ENCODE assay signal across 10 cellular contexts in genomic region chr11:70078095-70078795, GRCh38. TPM values are rescaled to one million over a fixed set of nuclear protein-coding genes. Genes with fewer than 3 reads are reported as not detected.
A peak's percentile ranks its signal among the peaks of the same experiment; 100 is the strongest.
DNase-seq lines count a peak whose midpoint lies in the region; ATAC-seq, FAIRE-seq and TF ChIP-seq lines count a peak whose summit lies in the region.
"Had no signal": no experiment of that assay in that cellular context is flagged by ENCODE, and none has a peak within 500 bp of the region (broad histone marks: within the 10 kb centered on the region; RNA-seq: fewer than 3 reads in every experiment).

TSS of gene ANO1 (plus strand) at chr11:70078317. CDS start at chr11:70078607, 290 bp downstream.

- no peak within 1 kb of the TSS for H2BK20ac ChIP-seq in H9 (ENCODE audit: low read depth, low read length, poor library complexity, severe bottlenecking)

- H3K23ac ChIP-seq in H9 (ENCODE audit: insufficient read length, low read depth, low read length): no peak within 1 kb of the TSS

- H3K14ac ChIP-seq in H9 (ENCODE audit: insufficient read depth, low read length): peak within 1 kb of the TSS; percentile 41; the same call in 1 of the 2 replicates

- no peak for TF ChIP-seq POLR2A in breast epithelium (IDR thresholded peaks at IDR 0.05)

- intact Hi-C loops in breast epithelium (cut with DNase I; ENCODE audit: low total_unique reads): no loop called here

- no peak within 1 kb of the TSS for H2BK15ac ChIP-seq in H9 (ENCODE audit: low read depth, low read length)

- H3K9me3 ChIP-seq in H9 (ENCODE audit: control insufficient read depth, low read depth, low read length) (no peaks in the 10 kb centered on the region), breast epithelium (no peaks in the 10 kb centered on the region), keratinocyte (ENCODE audit: control insufficient read depth, low read depth, low read length) (no peaks in the 10 kb centered on the region)

- peak within 1 kb of the TSS; percentile 26 to 76 (median 57) for H3K4me3 ChIP-seq in breast epithelium
- peak within 1 kb of the TSS; percentile 42 to 69 (median 59) for H3K4me3 ChIP-seq in keratinocyte (ENCODE audit: control insufficient read depth in 2 of 3, extremely low read depth in 1 of 3, insufficient read depth in 2 of 3, low read depth in 1 of 3, low read length in 3 of 3)
- peak within 1 kb of the TSS in 6 of 7 experiments; percentile 6 to 38 (median 27) for H3K4me3 ChIP-seq in skin epidermis

- H4K20me1 ChIP-seq in H9 (ENCODE audit: control insufficient read depth, insufficient read depth, insufficient read length) (no peaks in the 10 kb centered on the region), keratinocyte (ENCODE audit: control insufficient read depth, extremely low read depth, insufficient read depth, low read length) (no peaks in the 10 kb centered on the region)

- H3K4me1 ChIP-seq in H9 (ENCODE audit: insufficient read depth, low read length) (peaks cover 2% of the 10 kb centered on the region; the same call in 1 of the 2 replicates), breast epithelium (peaks cover 10% of the 10 kb centered on the region in 2 donors), keratinocyte (ENCODE audit: control insufficient read depth, extremely low read depth, insufficient read depth, low read length) (peaks cover 32% of the 10 kb centered on the region)

- no peak within 1 kb of the TSS for H3K18ac ChIP-seq in H9 (ENCODE audit: insufficient read length, low read depth, low read length)

- no peak within 1 kb of the TSS for H2BK5ac ChIP-seq in H9 (ENCODE audit: insufficient read length, low read length)

- H3K79me1 ChIP-seq in H9 (ENCODE audit: insufficient read depth, low read depth, low read length, poor library complexity, severe bottlenecking): no peaks in the 10 kb centered on the region

- H3K79me2 ChIP-seq in H9 (ENCODE audit: insufficient read depth, low read length): no peaks in the 10 kb centered on the region
- peaks cover 31% of the 10 kb centered on the region for H3K79me2 ChIP-seq in keratinocyte (ENCODE audit: control insufficient read depth, insufficient read depth, low read length)

- H3K4me1 Mint-ChIP-seq in H9: peaks cover 24 to 32% of the 10 kb centered on the region in 2 experiments

- H3K27me3 ChIP-seq in H9 (ENCODE audit: insufficient read depth, low read length) (peaks cover 24% of the 10 kb centered on the region; the same call in 1 of the 2 replicates), breast epithelium (no peaks in the 10 kb centered on the region), keratinocyte (ENCODE audit: control insufficient read depth, extremely low read depth, insufficient read depth, low read length) (peaks cover 26% of the 10 kb centered on the region)

- no peak within 1 kb of the TSS for H4K8ac ChIP-seq in H9 (replicated peaks; ENCODE audit: insufficient read length, low read depth, low read length)

- no peak within 1 kb of the TSS for H2AK5ac ChIP-seq in H9 (ENCODE audit: insufficient read length, low read length)

- no peak within 1 kb of the TSS for H2BK120ac ChIP-seq in H9 (ENCODE audit: low read depth, low read length, poor library complexity, severe bottlenecking)

- H3K4me2 ChIP-seq in H9 (ENCODE audit: insufficient read depth, insufficient read length, low read length): peak within 1 kb of the TSS; percentile 48
- H3K4me2 ChIP-seq in keratinocyte (ENCODE audit: control insufficient read depth, extremely low read depth, insufficient read depth, low read depth, low read length): peak within 1 kb of the TSS; percentile 72

- H3K27ac ChIP-seq in H9 (ENCODE audit: insufficient read length, low read depth, low read length) (no peak within 1 kb of the TSS), breast epithelium (peak within 1 kb of the TSS; percentile 82 to 94), keratinocyte (ENCODE audit: control insufficient read depth, insufficient read depth, low read length) (peak within 1 kb of the TSS; percentile 54), skin epidermis (peak within 1 kb of the TSS in 14 of 21 experiments; percentile 12 to 70 (median 62))

- H2BK12ac ChIP-seq in H9 (ENCODE audit: insufficient read length, low read depth, low read length): no peak within 1 kb of the TSS

- H3T11ph ChIP-seq in H9 (ENCODE audit: low read length): no peak within 1 kb of the TSS

- H3K4ac ChIP-seq in H9 (ENCODE audit: low read depth, low read length): no peak within 1 kb of the TSS

- no peak within 1 kb of the TSS for H4K5ac ChIP-seq in H9 (ENCODE audit: insufficient read length, low read depth, low read length)

- H2AFZ ChIP-seq in H9 (ENCODE audit: low read length) (no peak within 1 kb of the TSS), keratinocyte (ENCODE audit: control insufficient read depth, low read length) (no peak within 1 kb of the TSS)

- H3K56ac ChIP-seq in H9 (ENCODE audit: insufficient read length, low read depth, low read length): no peak within 1 kb of the TSS

- no peak for FAIRE-seq in keratinocyte (lab: Jason Lieb, UNC)

- no peak for DNase-seq in H9
- DNase-seq in breast epithelium (ENCODE audit: low spot score in 2 of 2): no peak
- DNase-seq in keratinocyte (ENCODE audit: low read depth, low spot score): no peak
- DNase-seq in HPDE6-E6E7 (ENCODE audit: extremely low spot score): no peak
- DNase-seq: DND-41 had no signal

- ATAC-seq in GM18511 (IDR thresholded peaks at IDR 0.05; ENCODE audit: unreplicated experiment): no peak
- ATAC-seq in HG03139 (IDR thresholded peaks at IDR 0.05; ENCODE audit: unreplicated experiment): no peak
- ATAC-seq in GM21423 (IDR thresholded peaks at IDR 0.05; ENCODE audit: unreplicated experiment): no peak

- no peaks in the 10 kb centered on the region for H3K36me3 ChIP-seq in breast epithelium
- peaks cover 0 to 9% of the 10 kb centered on the region in 2 experiments for H3K36me3 ChIP-seq in keratinocyte (ENCODE audit: control insufficient read depth in 2 of 2, extremely low read depth in 1 of 2, insufficient read depth in 2 of 2, low read length in 2 of 2)

- no peak within 1 kb of the TSS for H4K91ac ChIP-seq in H9 (ENCODE audit: insufficient read length, low read depth, low read length)

- no CpG with 5 or more reads among the region's 90 CpGs for WGBS in H9 (ENCODE audit: extremely low coverage, insufficient read length, low lambda C conversion rate)

- H3K9me1 ChIP-seq in keratinocyte (ENCODE audit: control insufficient read depth, extremely low read depth, insufficient read depth, low read length): peaks cover 3% of the 10 kb centered on the region

- H3K9ac ChIP-seq in H9 (ENCODE audit: extremely low read depth, insufficient read length, low read length): no peak within 1 kb of the TSS
- H3K9ac ChIP-seq in keratinocyte (ENCODE audit: control insufficient read depth, extremely low read depth, insufficient read depth, low read length): peak within 1 kb of the TSS; percentile 72

- peak within 1 kb of the TSS; percentile 63 to 82 for H3K4me3 Mint-ChIP-seq in H9

- dilution Hi-C loops in keratinocyte (cut with MboI; ENCODE audit: extremely low pct_ligation_motif_present, low sequenced_read_pairs): no loop called here

- no peaks in the 10 kb centered on the region for H3K9me3 Mint-ChIP-seq in H9

- H3K27ac Mint-ChIP-seq in H9: no peak within 1 kb of the TSS

- H3K23me2 ChIP-seq in H9 (ENCODE audit: insufficient read length, low read depth, low read length, poor library complexity, severe bottlenecking): peaks cover 4% of the 10 kb centered on the region

- TF ChIP-seq CTCF in H9 (conservative IDR thresholded peaks at IDR 0.05): no peak
- TF ChIP-seq CTCF in breast epithelium (IDR thresholded peaks at IDR 0.05): no peak
- peak in 1 of 3 experiments; percentile 57 for TF ChIP-seq CTCF in keratinocyte (optimal IDR thresholded peaks at IDR 0.05 in 1 of 3, IDR thresholded peaks at IDR 0.05 in 1 of 3, conservative IDR thresholded peaks at IDR 0.05 in 1 of 3; ENCODE audit: extremely low read depth in 1 of 3, insufficient read depth in 2 of 3, low read length in 3 of 3)

- no peaks in the 10 kb centered on the region; a peak in 2 of 7 replicates for H3K36me3 Mint-ChIP-seq in H9 (ENCODE audit: insufficient read depth in 1 of 3, low read depth in 3 of 3)

- H3K27me3 Mint-ChIP-seq in H9 (ENCODE audit: low read depth): peaks cover 80% of the 10 kb centered on the region

RNA-seq across cellular contexts. Expression of gene ANO1, which starts in this region (rescaled TPM):
- total RNA-seq in H9 (2021) (10.9 TPM in 2 replicates), breast epithelium (10 to 100 TPM in 2 of 3 donors, 1 to 10 TPM in 1; 3.7 to 95.0 (median 53.7) TPM)
- polyA plus RNA-seq in keratinocyte: 9.1 to 158 TPM (median 45.2 TPM) in 3 replicates
- 0.95 TPM for polyA plus RNA-seq in keratinocyte (2011; ENCODE audit: low read depth)
- polyA plus RNA-seq in keratinocyte (2011; cell fraction: cytosol; rRNA removed): 25.4 and 26.4 TPM in 2 replicates
- 54.1 and 62.1 TPM in 2 replicates for polyA plus RNA-seq in keratinocyte (2011; cell fraction: nucleus; rRNA removed)
- 0.80 and 125 TPM in 2 replicates for polyA plus RNA-seq in keratinocyte (2012; ENCODE audit: low replicate concordance)
- polyA minus RNA-seq in keratinocyte: 12.6 to 180 TPM (median 44.4 TPM) in 3 replicates
- polyA minus RNA-seq in keratinocyte (2011; cell fraction: cytosol; rRNA and poly(A)+ RNA removed): 39.9 TPM
- polyA minus RNA-seq in keratinocyte (2011; cell fraction: nucleus; rRNA and poly(A)+ RNA removed): 36.9 and 58.1 TPM in 2 replicates
- total RNA-seq: LHCN-M2 had no signal
